Comparison of ENCODE assay signal across 16 cellular contexts in genomic region chr11:11605821-11606450, GRCh38.
"Had no signal": no experiment of that assay in that cellular context is flagged by ENCODE, and none has a peak within 500 bp of the region (broad histone marks: within the 10 kb centered on the region; RNA-seq: fewer than 3 reads in every experiment).

No MANE protein-coding gene starts in this region.

- H3K36me3 Mint-ChIP-seq: activated CD4-positive, alpha-beta memory T cell treated with anti-CD3 and anti-CD28 coated beads for 36 hours; activated naive CD8-positive, alpha-beta T cell treated with anti-CD3 and anti-CD28 coated beads, Interleukin-2, amount 10 ng/mL, durations not matched to agents 7 days and 5 days; mesothelial cell of epicardium; WTC11 had no signal

- H3K4me1 Mint-ChIP-seq: activated naive CD8-positive, alpha-beta T cell treated with anti-CD3 and anti-CD28 coated beads, Interleukin-2, amount 10 ng/mL, durations not matched to agents 7 days and 5 days had no signal

- H3K27ac ChIP-seq: dorsolateral prefrontal cortex had no signal

- H3K27ac Mint-ChIP-seq: activated CD4-positive, alpha-beta memory T cell treated with anti-CD3 and anti-CD28 coated beads for 36 hours; activated naive CD8-positive, alpha-beta T cell treated with anti-CD3 and anti-CD28 coated beads, Interleukin-2, amount 10 ng/mL, durations not matched to agents 7 days and 5 days; activated T-helper 1 cell treated with anti-CD3 and anti-CD28 coated beads, Interleukin-12 subunit alpha, Interleukin-12 subunit beta, Interleukin-2, Interleukin-4 antibody, amounts not matched to agents 30 ng/mL and 10 ng/mL and 1 ng/mL, durations not matched to agents 14 hours and 24 hours and 36 hours; endodermal cell; mesothelial cell of epicardium; natural killer cell treated with Interleukin-12 subunit alpha and Interleukin-12 subunit beta and Interleukin-15 and Interleukin-18, amount 100 ng/mL, for 72 hours; T-helper 2 cell treated with Interferon-gamma antibody and Interleukin-4, amounts not matched to agents 5 μg/mL and 100 μg/mL, for 36 hours; WTC11 had no signal

- H3K27me3 ChIP-seq: dorsolateral prefrontal cortex had no signal

- H3K9me3 Mint-ChIP-seq: activated CD4-positive, alpha-beta memory T cell treated with anti-CD3 and anti-CD28 coated beads for 36 hours; activated naive CD8-positive, alpha-beta T cell treated with anti-CD3 and anti-CD28 coated beads, Interleukin-2, amount 10 ng/mL, durations not matched to agents 7 days and 5 days; activated T-helper 1 cell treated with anti-CD3 and anti-CD28 coated beads, Interleukin-12 subunit alpha, Interleukin-12 subunit beta, Interleukin-2, Interleukin-4 antibody, amounts not matched to agents 30 ng/mL and 10 ng/mL and 1 ng/mL, durations not matched to agents 14 hours and 24 hours and 36 hours; endodermal cell; natural killer cell treated with Interleukin-12 subunit alpha and Interleukin-12 subunit beta and Interleukin-15 and Interleukin-18, amount 100 ng/mL, for 72 hours; T-helper 2 cell treated with Interferon-gamma antibody and Interleukin-4, amounts not matched to agents 5 μg/mL and 100 μg/mL, for 36 hours had no signal

- H3K4me3 ChIP-seq: dorsolateral prefrontal cortex had no signal

- H3K4me3 Mint-ChIP-seq: activated CD4-positive, alpha-beta memory T cell treated with anti-CD3 and anti-CD28 coated beads for 36 hours; activated naive CD8-positive, alpha-beta T cell treated with anti-CD3 and anti-CD28 coated beads, Interleukin-2, amount 10 ng/mL, durations not matched to agents 7 days and 5 days; activated T-helper 1 cell treated with anti-CD3 and anti-CD28 coated beads, Interleukin-12 subunit alpha, Interleukin-12 subunit beta, Interleukin-2, Interleukin-4 antibody, amounts not matched to agents 30 ng/mL and 10 ng/mL and 1 ng/mL, durations not matched to agents 14 hours and 24 hours and 36 hours; endodermal cell; mesothelial cell of epicardium; natural killer cell treated with Interleukin-12 subunit alpha and Interleukin-12 subunit beta and Interleukin-15 and Interleukin-18, amount 100 ng/mL, for 72 hours; T-helper 2 cell treated with Interferon-gamma antibody and Interleukin-4, amounts not matched to agents 5 μg/mL and 100 μg/mL, for 36 hours; WTC11 had no signal

- ATAC-seq: natural killer cell treated with Interleukin-12 subunit alpha and Interleukin-12 subunit beta and Interleukin-15 and Interleukin-18, amount 100 ng/mL, for 72 hours; WTC11 had no signal

- DNase-seq: activated CD4-positive, alpha-beta memory T cell treated with anti-CD3 and anti-CD28 coated beads for 36 hours; activated CD4-positive, alpha-beta T cell treated with anti-CD3 and anti-CD28 coated beads for 4 hours; activated naive CD8-positive, alpha-beta T cell treated with anti-CD3 and anti-CD28 coated beads, Interleukin-2, amount 10 ng/mL, durations not matched to agents 7 days and 5 days; activated T-cell treated with anti-CD3 and anti-CD28 coated beads for 4 hours; amygdala; caudate nucleus; dorsolateral prefrontal cortex; endodermal cell; hypothalamus; nucleus accumbens; stimulated activated naive CD4-positive, alpha-beta T cell had no signal
